In the genomic region with DNA sequence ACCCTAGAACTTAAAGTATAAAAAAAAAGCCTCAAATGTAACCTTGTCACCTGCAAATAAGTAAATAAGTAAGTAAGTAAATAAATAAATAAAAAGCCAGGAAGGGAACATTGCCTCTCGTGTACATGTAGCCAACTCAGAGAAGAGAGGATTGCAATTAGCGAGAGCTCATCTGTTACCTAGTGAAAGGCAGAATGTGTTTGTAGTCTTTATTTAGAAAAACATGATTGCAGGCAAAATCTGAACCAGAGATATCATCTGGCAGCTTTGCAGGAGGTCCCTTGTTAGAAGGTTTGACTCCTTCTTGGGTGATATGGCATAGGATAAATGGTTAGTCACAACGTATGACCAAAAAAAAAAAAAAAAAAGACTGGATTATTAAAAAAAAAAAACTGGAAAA, we compare ENCODE assay signal across 21 cellular contexts.
"Had no signal": no experiment of that assay in that cellular context is flagged by ENCODE, and none has a peak within 500 bp of the region (broad histone marks: within the 10 kb centered on the region; RNA-seq: fewer than 3 reads in every experiment).

No MANE protein-coding gene starts in this region.

- H3K27ac ChIP-seq: epithelial cell of prostate, esophagus squamous epithelium, gastrocnemius medialis, heart right ventricle, left lung, lower lobe of right lung had no signal

- H3K9me3 ChIP-seq: esophagus squamous epithelium, gastrocnemius medialis, heart right ventricle, left lung, lower lobe of right lung, mucosa of descending colon had no signal

- DNase-seq: cortex of kidney; effector CD8-positive, alpha-beta T cell; effector memory CD8-positive, alpha-beta T cell; endodermal cell; erythroblast; esophagus squamous epithelium; foreskin fibroblast; foreskin melanocyte; gastrocnemius medialis; glutamatergic neuron; heart right ventricle; hippocampal formation; left cardiac atrium; left lung; left ventricle myocardium superior; lower lobe of right lung; mesenchymal stem cell; mucosa of descending colon; naive B cell; naive thymus-derived CD8-positive, alpha-beta T cell had no signal

- H3K4me3 ChIP-seq: esophagus squamous epithelium, gastrocnemius medialis, heart right ventricle, left lung, lower lobe of right lung, mucosa of descending colon had no signal

- H3K36me3 ChIP-seq: esophagus squamous epithelium, gastrocnemius medialis, heart right ventricle, left lung, lower lobe of right lung had no signal

- H3K4me1 ChIP-seq: esophagus squamous epithelium, gastrocnemius medialis, heart right ventricle, left lung, lower lobe of right lung had no signal

- H3K27me3 ChIP-seq: left lung had no signal
